37 cellular contexts compared by ENCODE assay signal in genomic region chr11:104872393-104872792, GRCh38. TPM values are rescaled to one million over a fixed set of nuclear protein-coding genes. Genes with fewer than 3 reads are reported as not detected.
"Had no signal": no experiment of that assay in that cellular context is flagged by ENCODE, and none has a peak within 500 bp of the region (broad histone marks: within the 10 kb centered on the region; RNA-seq: fewer than 3 reads in every experiment).

No MANE protein-coding gene starts in this region.

- H3K9me3 Mint-ChIP-seq: activated B cell treated with CpG ODN at 0.5 μM for 24 hours; activated naive CD4-positive, alpha-beta T cell treated with anti-CD3 and anti-CD28 coated beads, Interleukin-2, amount 50 U/mL, for 24 hours; activated naive CD8-positive, alpha-beta T cell treated with anti-CD3 and anti-CD28 coated beads, Interleukin-2, amount 50 U/mL, for 24 hours; activated T-helper 2 cell treated with anti-CD3 and anti-CD28 coated beads, Interferon-gamma antibody, Interleukin-2, Interleukin-4, amounts not matched to agents 10 μg/mL and 5 μg/mL and 100 μg/mL, durations not matched to agents 14 hours and 24 hours and 36 hours; central memory CD8-positive, alpha-beta T cell; T-helper 2 cell treated with Interferon-gamma antibody and Interleukin-4, amounts not matched to agents 5 μg/mL and 100 μg/mL, for 36 hours had no signal

- H3K36me3 Mint-ChIP-seq: activated naive CD4-positive, alpha-beta T cell treated with anti-CD3 and anti-CD28 coated beads, Interleukin-2, amount 50 U/mL, for 24 hours; activated naive CD8-positive, alpha-beta T cell; brain had no signal

- H3K9me3 ChIP-seq: ascending aorta had no signal

- H3K36me3 ChIP-seq: ascending aorta, cardiac muscle cell had no signal

- H3K27me3 ChIP-seq: ascending aorta, cardiac muscle cell had no signal

- DNase-seq: activated B cell treated with CpG ODN at 0.5 μM for 24 hours; activated CD4-positive, alpha-beta memory T cell treated with anti-CD3 and anti-CD28 coated beads, Interleukin-2, amount 10 ng/mL, durations not matched to agents 7 days and 5 days; activated CD4-positive, alpha-beta T cell treated with anti-CD3 and anti-CD28 coated beads for 48 hours; activated CD4-positive, alpha-beta T cell treated with anti-CD3 and anti-CD28 coated beads, Interleukin-2, amount 10 ng/mL, durations not matched to agents 7 days and 5 days; activated CD4-positive, alpha-beta T cell treated with anti-CD3 and anti-CD28 coated beads, Interleukin-2, amount 50 U/mL, for 48 hours; activated CD4-positive, CD25-positive, alpha-beta regulatory T cell treated with anti-CD3 and anti-CD28 coated beads, Interleukin-2, amount 50 U/mL, for 72 hours; activated CD8-positive, alpha-beta memory T cell treated with anti-CD3 and anti-CD28 coated beads for 24 hours; activated CD8-positive, alpha-beta memory T cell treated with anti-CD3 and anti-CD28 coated beads, Interleukin-2, amount 10 ng/mL, durations not matched to agents 7 days and 5 days; activated CD8-positive, alpha-beta memory T cell treated with anti-CD3 and anti-CD28 coated beads, Interleukin-2, amount 50 U/mL, for 48 hours; activated CD8-positive, alpha-beta T cell treated with anti-CD3 and anti-CD28 coated beads, Interleukin-2, amount 10 ng/mL, durations not matched to agents 7 days and 5 days; activated effector memory CD4-positive, alpha-beta T cell treated with Interleukin-2 at 50 U/mL for 16 hours; activated gamma-delta T cell; activated naive CD4-positive, alpha-beta T cell treated with anti-CD3 and anti-CD28 coated beads, Interleukin-2, amount 10 ng/mL, durations not matched to agents 7 days and 5 days; activated naive CD4-positive, alpha-beta T cell treated with Interleukin-2 at 50 U/mL for 16 hours; activated naive CD8-positive, alpha-beta T cell treated with anti-CD3 and anti-CD28 coated beads, Interleukin-2, amount 10 ng/mL, durations not matched to agents 7 days and 5 days; activated naive CD8-positive, alpha-beta T cell treated with anti-CD3 and anti-CD28 coated beads, Interleukin-2, amount 50 U/mL, for 24 hours; activated T-cell treated with anti-CD3 and anti-CD28 coated beads, Interleukin-2, amount 50 U/mL, for 24 hours; activated T-cell treated with anti-CD3 and anti-CD28 coated beads, Interleukin-2, amount 50 U/mL, for 48 hours; amygdala; anterior cingulate cortex; caudate nucleus; cerebellar nuclear complex; T-helper 1 cell; T-helper 2 cell; T-helper 9 cell had no signal

- H3K4me1 ChIP-seq: ascending aorta had no signal

- H3K4me3 ChIP-seq: ascending aorta, cardiac muscle cell had no signal

- H3K27ac ChIP-seq: ascending aorta, cardiac muscle cell, VCaP had no signal

- H3K27ac Mint-ChIP-seq: activated B cell treated with CpG ODN at 0.5 μM for 24 hours; activated CD4-positive, alpha-beta memory T cell treated with anti-CD3 and anti-CD28 coated beads, Interleukin-2, amount 10 ng/mL, durations not matched to agents 7 days and 5 days; activated CD4-positive, alpha-beta T cell treated with anti-CD3 and anti-CD28 coated beads, Interleukin-2, amount 10 ng/mL, durations not matched to agents 7 days and 5 days; activated CD8-positive, alpha-beta memory T cell treated with anti-CD3 and anti-CD28 coated beads, Interleukin-2, amount 10 ng/mL, durations not matched to agents 7 days and 5 days; activated CD8-positive, alpha-beta T cell treated with anti-CD3 and anti-CD28 coated beads, Interleukin-2, amount 10 ng/mL, durations not matched to agents 7 days and 5 days; activated naive CD4-positive, alpha-beta T cell treated with anti-CD3 and anti-CD28 coated beads, Interleukin-2, amount 10 ng/mL, durations not matched to agents 7 days and 5 days; activated naive CD8-positive, alpha-beta T cell; activated naive CD8-positive, alpha-beta T cell treated with anti-CD3 and anti-CD28 coated beads, Interleukin-2, amount 10 ng/mL, durations not matched to agents 7 days and 5 days; activated naive CD8-positive, alpha-beta T cell treated with anti-CD3 and anti-CD28 coated beads, Interleukin-2, amount 50 U/mL, for 24 hours; activated T-cell treated with anti-CD3 and anti-CD28 coated beads, Interleukin-2, amount 50 U/mL, for 24 hours; activated T-helper 2 cell treated with anti-CD3 and anti-CD28 coated beads, Interferon-gamma antibody, Interleukin-2, Interleukin-4, amounts not matched to agents 10 μg/mL and 5 μg/mL and 100 μg/mL, durations not matched to agents 14 hours and 24 hours and 36 hours; brain; T-helper 1 cell treated with Interleukin-12 subunit alpha and Interleukin-12 subunit beta and Interleukin-4 antibody, amounts not matched to agents 30 μg/mL and 1 μg/mL, for 36 hours; T-helper 2 cell treated with Interferon-gamma antibody and Interleukin-4, amounts not matched to agents 5 μg/mL and 100 μg/mL, for 36 hours had no signal

- H3K4me1 Mint-ChIP-seq: brain had no signal

- H3K4me3 Mint-ChIP-seq: activated B cell treated with CpG ODN at 0.5 μM for 24 hours; activated CD4-positive, alpha-beta memory T cell treated with anti-CD3 and anti-CD28 coated beads, Interleukin-2, amount 10 ng/mL, durations not matched to agents 7 days and 5 days; activated CD4-positive, alpha-beta T cell treated with anti-CD3 and anti-CD28 coated beads, Interleukin-2, amount 10 ng/mL, durations not matched to agents 7 days and 5 days; activated CD8-positive, alpha-beta memory T cell treated with anti-CD3 and anti-CD28 coated beads, Interleukin-2, amount 10 ng/mL, durations not matched to agents 7 days and 5 days; activated CD8-positive, alpha-beta T cell treated with anti-CD3 and anti-CD28 coated beads, Interleukin-2, amount 10 ng/mL, durations not matched to agents 7 days and 5 days; activated naive CD4-positive, alpha-beta T cell treated with anti-CD3 and anti-CD28 coated beads, Interleukin-2, amount 10 ng/mL, durations not matched to agents 7 days and 5 days; activated naive CD4-positive, alpha-beta T cell treated with anti-CD3 and anti-CD28 coated beads, Interleukin-2, amount 50 U/mL, for 24 hours; activated naive CD8-positive, alpha-beta T cell; activated naive CD8-positive, alpha-beta T cell treated with anti-CD3 and anti-CD28 coated beads, Interleukin-2, amount 10 ng/mL, durations not matched to agents 7 days and 5 days; activated naive CD8-positive, alpha-beta T cell treated with anti-CD3 and anti-CD28 coated beads, Interleukin-2, amount 50 U/mL, for 24 hours; activated T-cell treated with anti-CD3 and anti-CD28 coated beads, Interleukin-2, amount 50 U/mL, for 24 hours; brain; central memory CD8-positive, alpha-beta T cell; T-helper 1 cell treated with Interleukin-12 subunit alpha and Interleukin-12 subunit beta and Interleukin-4 antibody, amounts not matched to agents 30 μg/mL and 1 μg/mL, for 36 hours; T-helper 2 cell treated with Interferon-gamma antibody and Interleukin-4, amounts not matched to agents 5 μg/mL and 100 μg/mL, for 36 hours had no signal

- H3K27me3 Mint-ChIP-seq: activated B cell treated with CpG ODN at 0.5 μM for 24 hours; activated CD4-positive, alpha-beta memory T cell treated with anti-CD3 and anti-CD28 coated beads, Interleukin-2, amount 10 ng/mL, durations not matched to agents 7 days and 5 days; activated CD4-positive, alpha-beta T cell treated with anti-CD3 and anti-CD28 coated beads, Interleukin-2, amount 10 ng/mL, durations not matched to agents 7 days and 5 days; activated CD8-positive, alpha-beta memory T cell treated with anti-CD3 and anti-CD28 coated beads, Interleukin-2, amount 10 ng/mL, durations not matched to agents 7 days and 5 days; activated naive CD4-positive, alpha-beta T cell treated with anti-CD3 and anti-CD28 coated beads, Interleukin-2, amount 10 ng/mL, durations not matched to agents 7 days and 5 days; activated naive CD4-positive, alpha-beta T cell treated with anti-CD3 and anti-CD28 coated beads, Interleukin-2, amount 50 U/mL, for 24 hours; activated naive CD8-positive, alpha-beta T cell; activated naive CD8-positive, alpha-beta T cell treated with anti-CD3 and anti-CD28 coated beads, Interleukin-2, amount 10 ng/mL, durations not matched to agents 7 days and 5 days; activated naive CD8-positive, alpha-beta T cell treated with anti-CD3 and anti-CD28 coated beads, Interleukin-2, amount 50 U/mL, for 24 hours; activated T-cell treated with anti-CD3 and anti-CD28 coated beads, Interleukin-2, amount 50 U/mL, for 24 hours; brain; central memory CD8-positive, alpha-beta T cell had no signal

- ATAC-seq: activated CD8-positive, alpha-beta memory T cell treated with anti-CD3 and anti-CD28 coated beads, Interleukin-2, amount 10 ng/mL, durations not matched to agents 7 days and 5 days; activated CD8-positive, alpha-beta T cell treated with anti-CD3 and anti-CD28 coated beads, Interleukin-2, amount 10 ng/mL, durations not matched to agents 7 days and 5 days; activated naive CD8-positive, alpha-beta T cell treated with anti-CD3 and anti-CD28 coated beads, Interleukin-2, amount 50 U/mL, for 24 hours had no signal

- FAIRE-seq: bronchial epithelial cell had no signal

RNA-seq across cellular contexts. Expression of gene CASP12, which starts 25.9 kb away (rescaled TPM):
- total RNA-seq: activated B cell treated with CpG ODN at 0.5 μM for 24 hours; activated CD4-positive, alpha-beta T cell treated with anti-CD3 and anti-CD28 coated beads, Interleukin-2, amount 10 ng/mL, durations not matched to agents 7 days and 5 days; activated CD8-positive, alpha-beta T cell treated with anti-CD3 and anti-CD28 coated beads, Interleukin-2, amount 10 ng/mL, durations not matched to agents 7 days and 5 days; activated naive CD8-positive, alpha-beta T cell treated with anti-CD3 and anti-CD28 coated beads, Interleukin-2, amount 10 ng/mL, durations not matched to agents 7 days and 5 days; activated T-helper 2 cell treated with anti-CD3 and anti-CD28 coated beads, Interferon-gamma antibody, Interleukin-2, Interleukin-4, amounts not matched to agents 10 μg/mL and 5 μg/mL and 100 μg/mL, durations not matched to agents 14 hours and 24 hours and 36 hours; bronchial epithelial cell; cardiac muscle cell; chondrocyte had no signal
